In genomic region chr11:15584158-15584557, GRCh38 we compare ENCODE assay signal across 19 cellular contexts.
DNase-seq lines count a peak whose midpoint lies in the region; ATAC-seq and TF ChIP-seq lines count a peak whose summit lies in the region.
"Had no signal": no experiment of that assay in that cellular context is flagged by ENCODE, and none has a peak within 500 bp of the region (broad histone marks: within the 10 kb centered on the region; RNA-seq: fewer than 3 reads in every experiment).

No MANE protein-coding gene starts in this region.

- no peaks in the 10 kb centered on the region for H3F3A ChIP-seq in SK-N-SH (replicated peaks; ENCODE audit: insufficient read depth)

- no peaks in the 10 kb centered on the region for H3K36me3 Mint-ChIP-seq in nephron progenitor cell (ENCODE audit: low read depth)
- H3K36me3 Mint-ChIP-seq: CD4-positive, alpha-beta memory T cell had no signal

- WGBS in SK-N-SH (ENCODE audit: low lambda C conversion rate) = 59% methylated on average over 5 of the region's 5 CpGs

- CTCF ChIA-PET in SK-N-SH (lab: Yijun Ruan, JAX) = interaction anchor here (1.0 to 4.5 kb wide), 6 partner anchors 11 to 242 kb away, joined by 3 to 24 read pairs (median 4); no protein-coding TSS in a partner anchor

- peak in 2 of 3 experiments; percentile 8 to 71 for DNase-seq in NCI-H1417 (lab: John Stamatoyannopoulos, UW)
- no peak for DNase-seq in NCI-H1417 treated with DMSO at 0.1 percent for 48 hours (lab: John Stamatoyannopoulos, UW)
- DNase-seq in SK-N-SH = peak; percentile 56
- DNase-seq in nephron progenitor cell = no peak
- no peak for DNase-seq in G401 (ENCODE audit: low spot score)
- DNase-seq: Calu3; CD4-positive, alpha-beta memory T cell; COR-L47; DMS53; DND-41; GDM1; H9 had no signal

- H3K36me3 ChIP-seq in SK-N-SH (replicated peaks in 1 of 2; ENCODE audit: control insufficient read depth in 1 of 2, insufficient read depth in 2 of 2, low read length in 1 of 2) = no peaks in the 10 kb centered on the region
- H3K36me3 ChIP-seq: BLaER1 treated with 17β-estradiol and CSF1 and Interleukin-3, amounts not matched to agents 10 nM and 100 nM had no signal

- no peak overlapping the region for H3K4me3 ChIP-seq in SK-N-SH (ENCODE audit: low read depth in 2 of 2, low read length in 1 of 2)
- H3K4me3 ChIP-seq: BLaER1 treated with 17β-estradiol and CSF1 and Interleukin-3, amounts not matched to agents 10 nM and 100 nM; GM12878; GM23338 had no signal

- peaks cover 15% of the 10 kb centered on the region for H3K4me1 Mint-ChIP-seq in nephron progenitor cell
- H3K4me1 Mint-ChIP-seq: B cell; CD4-positive, alpha-beta memory T cell; GM23338 had no signal

- H3K4me1 ChIP-seq in SK-N-SH (ENCODE audit: control insufficient read depth in 1 of 2, insufficient read depth in 2 of 2, low read depth in 1 of 2, low read length in 1 of 2) = peaks cover 0 to 46% of the 10 kb centered on the region in 2 experiments; a peak in 2 of 4 replicates

- in situ Hi-C loops in G401 (cut with HindIII; ENCODE audit: low sequenced_read_pairs) = no loop called here

- no peaks in the 10 kb centered on the region for H3K9me2 ChIP-seq in SK-N-SH

- no peaks in the 10 kb centered on the region for H3K9me3 Mint-ChIP-seq in nephron progenitor cell
- H3K9me3 Mint-ChIP-seq: GM23338, H9 had no signal

- peak overlapping the region; percentile 73 for H3K27ac Mint-ChIP-seq in nephron progenitor cell
- H3K27ac Mint-ChIP-seq: B cell; CD4-positive, alpha-beta memory T cell; GM23338 had no signal

- H4K20me1 ChIP-seq in SK-N-SH (ENCODE audit: insufficient read depth) = no peaks in the 10 kb centered on the region
- H4K20me1 ChIP-seq: BLaER1 treated with 17β-estradiol and CSF1 and Interleukin-3, amounts not matched to agents 10 nM and 100 nM had no signal

- peak overlapping the region in 1 of 2 experiments; percentile 99; a peak in 2 of 4 replicates for H3K27ac ChIP-seq in SK-N-SH (ENCODE audit: low read depth in 2 of 2, low read length in 1 of 2)
- H3K27ac ChIP-seq: 22Rv1; BLaER1 treated with 17β-estradiol and CSF1 and Interleukin-3, amounts not matched to agents 10 nM and 100 nM had no signal

- no peak overlapping the region for H3K9ac ChIP-seq in SK-N-SH
- H3K9ac ChIP-seq: BLaER1 treated with 17β-estradiol and CSF1 and Interleukin-3, amounts not matched to agents 10 nM and 100 nM had no signal

- ATAC-seq in SK-N-SH treated with all-trans-retinoic acid at 6 μM for 48 hours = no peak
- ATAC-seq: GM12878, GM23338, HCT116 had no signal

- TF ChIP-seq CTCF in SK-N-SH (IDR thresholded peaks at IDR 0.05) (no peak), nephron progenitor cell (IDR thresholded peaks at IDR 0.05) (no peak)

- H3K4me2 ChIP-seq in SK-N-SH = no peak overlapping the region
- H3K4me2 ChIP-seq: BLaER1 treated with 17β-estradiol and CSF1 and Interleukin-3, amounts not matched to agents 10 nM and 100 nM; GM23338 had no signal

- no peak for TF ChIP-seq RAD21 in SK-N-SH (IDR thresholded peaks at IDR 0.05; ENCODE audit: low read length)

- H3K4me3 Mint-ChIP-seq in nephron progenitor cell = no peak overlapping the region
- H3K4me3 Mint-ChIP-seq: B cell; CD4-positive, alpha-beta memory T cell; GM23338; H9 had no signal

- H2AFZ ChIP-seq in SK-N-SH (ENCODE audit: low read depth) = no peak overlapping the region
- H2AFZ ChIP-seq: GM23338 had no signal

- H3K27me3 ChIP-seq in SK-N-SH (ENCODE audit: insufficient read depth) = no peaks in the 10 kb centered on the region
- H3K27me3 ChIP-seq: BLaER1 treated with 17β-estradiol and CSF1 and Interleukin-3, amounts not matched to agents 10 nM and 100 nM had no signal

- H3K9me3 ChIP-seq in SK-N-SH = 0 out of 2 replicates have a peak, but pooled peaks cover 3% of the 10 kb centered on the region
- H3K9me3 ChIP-seq: BLaER1 treated with 17β-estradiol and CSF1 and Interleukin-3, amounts not matched to agents 10 nM and 100 nM had no signal

- no peaks in the 10 kb centered on the region for H3K79me2 ChIP-seq in SK-N-SH (ENCODE audit: insufficient read depth)

- TF ChIP-seq EP300 in SK-N-SH (IDR thresholded peaks at IDR 0.05; ENCODE audit: borderline replicate concordance in 1 of 2, low read depth in 1 of 2, low read length in 1 of 2) = peak in 1 of 2 experiments; percentile 92; a peak in 2 of 4 replicates

- H3K27me3 Mint-ChIP-seq in nephron progenitor cell (ENCODE audit: low read depth, poor library complexity) = no peaks in the 10 kb centered on the region
- H3K27me3 Mint-ChIP-seq: B cell; CD4-positive, alpha-beta memory T cell had no signal

- POLR2A ChIA-PET in SK-N-SH (lab: Yijun Ruan, JAX) = interaction anchor here (1.0 to 2.3 kb wide), 6 partner anchors 22 to 1029 kb away, joined by 3 to 9 read pairs (median 3); no protein-coding TSS in a partner anchor

TF ChIP-seq in SK-N-SH, 30 proteins besides CTCF, POLR2A, EP300 and RAD21 (continues in another document):
- TF ChIP-seq RXRA (IDR thresholded peaks at IDR 0.05; ENCODE audit: borderline replicate concordance, low read depth) (no peak), SIN3A (IDR thresholded peaks at IDR 0.05; ENCODE audit: borderline replicate concordance, low read depth, low read length) (no peak), RCOR1 (IDR thresholded peaks at IDR 0.05; ENCODE audit: low read length) (peak; percentile 75; the same call in 1 of the 2 replicates), GATA2 (CRISPR knock-in tag; IDR thresholded peaks at IDR 0.05) (peak; percentile 88), ELF1 (IDR thresholded peaks at IDR 0.05) (no peak), MEF2A (IDR thresholded peaks at IDR 0.05; ENCODE audit: borderline replicate concordance, low read depth) (no peak), CHD2 (IDR thresholded peaks at IDR 0.05; ENCODE audit: low read length, partially characterized antibody) (peak; percentile 50), FOXM1 (IDR thresholded peaks at IDR 0.05; ENCODE audit: low read depth) (no peak), SMC3 (IDR thresholded peaks at IDR 0.05; ENCODE audit: low read depth, low read length) (no peak), FOXJ3 (CRISPR knock-in tag; IDR thresholded peaks at IDR 0.05) (peak; percentile 41; the same call in 1 of the 2 replicates), EZH2phosphoT487 (IDR thresholded peaks at IDR 0.05; ENCODE audit: borderline replicate concordance, low read depth) (no peak)

TF ChIP-seq in SK-N-SH treated with all-trans-retinoic acid at 6 μM for 48 hours, 23 proteins besides CTCF, POLR2A, EP300 and RAD21 (continues in another document):
- TF ChIP-seq ESRRG (CRISPR knock-in tag; IDR thresholded peaks at IDR 0.05) (no peak), CSRNP3 (CRISPR knock-in tag; IDR thresholded peaks at IDR 0.05) (no peak), TOX (CRISPR knock-in tag; IDR thresholded peaks at IDR 0.05; ENCODE audit: borderline replicate concordance) (no peak), ZC3H10 (CRISPR knock-in tag; IDR thresholded peaks at IDR 0.05) (no peak), CSDC2 (CRISPR knock-in tag; IDR thresholded peaks at IDR 0.05) (no peak), BACH2 (CRISPR knock-in tag; IDR thresholded peaks at IDR 0.05; ENCODE audit: borderline replicate concordance) (no peak), RARB (CRISPR knock-in tag; IDR thresholded peaks at IDR 0.05) (no peak), ZFP3 (CRISPR knock-in tag; IDR thresholded peaks at IDR 0.05) (no peak), ZNF70 (CRISPR knock-in tag; IDR thresholded peaks at IDR 0.05) (no peak), ARNTL (CRISPR knock-in tag; IDR thresholded peaks at IDR 0.05; ENCODE audit: borderline replicate concordance, low read depth) (no peak), PPARA (CRISPR knock-in tag; IDR thresholded peaks at IDR 0.05; ENCODE audit: borderline replicate concordance) (no peak), SNAI2 (CRISPR knock-in tag; IDR thresholded peaks at IDR 0.05) (no peak), POU6F1 (CRISPR knock-in tag; IDR thresholded peaks at IDR 0.05; ENCODE audit: borderline replicate concordance, low read depth) (no peak)

Comparison
In these comparisons a context has a peak if more than half of its experiments do, and no peak if none do; other contexts are left out.
1. DNase-seq: peak in NCI-H1417 (2 of 3) and SK-N-SH (single experiment); none in NCI-H1417 treated with DMSO at 0.1 percent for 48 hours (single experiment), nephron progenitor cell (single experiment) and G401 (single experiment).